In genomic region chr1:18970762-18971161, GRCh38 we compare ENCODE assay signal across 17 cellular contexts.
"Had no signal": no experiment of that assay in that cellular context is flagged by ENCODE, and none has a peak within 500 bp of the region (broad histone marks: within the 10 kb centered on the region; RNA-seq: fewer than 3 reads in every experiment).

No MANE protein-coding gene starts in this region.

- H3K9me3 ChIP-seq: ovary, right lobe of liver, testis, upper lobe of left lung had no signal

- H3K4me1 Mint-ChIP-seq: brain had no signal

- H3K27ac ChIP-seq: coronary artery, ovary, right lobe of liver, testis, upper lobe of left lung had no signal

- H3K4me1 ChIP-seq: right lobe of liver, testis had no signal

- H3K4me2 ChIP-seq: smooth muscle cell had no signal

- H3K36me3 Mint-ChIP-seq: activated CD8-positive, alpha-beta memory T cell treated with anti-CD3 and anti-CD28 coated beads, Interleukin-2, amount 10 ng/mL, durations not matched to agents 7 days and 5 days; brain; natural killer cell; stimulated activated memory B cell treated with anti-CD40 and anti-IgM and Interleukin-4, amounts not matched to agents 10 μg/mL and 1 μg/mL and 100 μg/mL, for 72 hours had no signal

- ATAC-seq: activated CD8-positive, alpha-beta memory T cell treated with anti-CD3 and anti-CD28 coated beads, Interleukin-2, amount 10 ng/mL, durations not matched to agents 7 days and 5 days; natural killer cell; right lobe of liver; stimulated activated memory B cell treated with anti-CD40 and anti-IgM and Interleukin-4, amounts not matched to agents 10 μg/mL and 1 μg/mL and 100 μg/mL, for 72 hours had no signal

- H3K27me3 ChIP-seq: ovary, right lobe of liver, testis, upper lobe of left lung had no signal

- DNase-seq: activated CD4-positive, alpha-beta memory T cell treated with anti-CD3 and anti-CD28 coated beads, Interleukin-2, amount 10 ng/mL, durations not matched to agents 7 days and 5 days; activated CD4-positive, alpha-beta T cell treated with anti-CD3 and anti-CD28 coated beads for 48 hours; activated CD4-positive, CD25-positive, alpha-beta regulatory T cell; activated CD8-positive, alpha-beta memory T cell treated with anti-CD3 and anti-CD28 coated beads, Interleukin-2, amount 10 ng/mL, durations not matched to agents 7 days and 5 days; activated naive CD4-positive, alpha-beta T cell treated with anti-CD3 and anti-CD28 coated beads for 36 hours; anterior cingulate cortex; natural killer cell; ovary; right lobe of liver; stimulated activated CD4-positive, alpha-beta T cell treated with anti-CD3 and anti-CD28 coated beads, Interleukin-4, amount 100 ng/mL, for 4 hours; T-helper 9 cell; testis; upper lobe of left lung had no signal

- H3K4me3 Mint-ChIP-seq: activated CD4-positive, alpha-beta memory T cell treated with anti-CD3 and anti-CD28 coated beads, Interleukin-2, amount 10 ng/mL, durations not matched to agents 7 days and 5 days; activated CD8-positive, alpha-beta memory T cell treated with anti-CD3 and anti-CD28 coated beads, Interleukin-2, amount 10 ng/mL, durations not matched to agents 7 days and 5 days; activated naive CD4-positive, alpha-beta T cell treated with anti-CD3 and anti-CD28 coated beads for 36 hours; brain; natural killer cell; stimulated activated memory B cell treated with anti-CD40 and anti-IgM and Interleukin-4, amounts not matched to agents 10 μg/mL and 1 μg/mL and 100 μg/mL, for 72 hours had no signal

- H3K36me3 ChIP-seq: ovary, right lobe of liver, upper lobe of left lung had no signal

- H3K9me3 Mint-ChIP-seq: activated CD4-positive, alpha-beta memory T cell treated with anti-CD3 and anti-CD28 coated beads, Interleukin-2, amount 10 ng/mL, durations not matched to agents 7 days and 5 days; activated naive CD4-positive, alpha-beta T cell treated with anti-CD3 and anti-CD28 coated beads for 36 hours; natural killer cell; stimulated activated memory B cell treated with anti-CD40 and anti-IgM and Interleukin-4, amounts not matched to agents 10 μg/mL and 1 μg/mL and 100 μg/mL, for 72 hours had no signal

- H3K27ac Mint-ChIP-seq: activated CD4-positive, alpha-beta memory T cell treated with anti-CD3 and anti-CD28 coated beads, Interleukin-2, amount 10 ng/mL, durations not matched to agents 7 days and 5 days; activated CD8-positive, alpha-beta memory T cell treated with anti-CD3 and anti-CD28 coated beads, Interleukin-2, amount 10 ng/mL, durations not matched to agents 7 days and 5 days; activated naive CD4-positive, alpha-beta T cell treated with anti-CD3 and anti-CD28 coated beads for 36 hours; brain; natural killer cell; stimulated activated memory B cell treated with anti-CD40 and anti-IgM and Interleukin-4, amounts not matched to agents 10 μg/mL and 1 μg/mL and 100 μg/mL, for 72 hours had no signal

- H3K4me3 ChIP-seq: coronary artery, ovary, right lobe of liver, smooth muscle cell, testis, upper lobe of left lung had no signal
